27 cellular contexts compared by ENCODE assay signal in genomic region chrX:38004046-38004445, GRCh38. TPM values are rescaled to one million over a fixed set of nuclear protein-coding genes. Genes with fewer than 3 reads are reported as not detected.
"Had no signal": no experiment of that assay in that cellular context is flagged by ENCODE, and none has a peak within 500 bp of the region (broad histone marks: within the 10 kb centered on the region; RNA-seq: fewer than 3 reads in every experiment).

No MANE protein-coding gene starts in this region.

- H3K4me3 ChIP-seq: ascending aorta, body of pancreas, K562 had no signal

- ATAC-seq: activated CD8-positive, alpha-beta T cell treated with anti-CD3 and anti-CD28 coated beads, Interleukin-2, amount 10 ng/mL, durations not matched to agents 7 days and 5 days; body of pancreas; K562; PC-3; T-helper 17 cell; WTC11 had no signal

- H3K4me3 Mint-ChIP-seq: activated CD8-positive, alpha-beta T cell treated with anti-CD3 and anti-CD28 coated beads, Interleukin-2, amount 10 ng/mL, durations not matched to agents 7 days and 5 days; activated naive CD8-positive, alpha-beta T cell treated with anti-CD3 and anti-CD28 coated beads, Interleukin-2, amount 10 ng/mL, durations not matched to agents 7 days and 5 days; central memory CD8-positive, alpha-beta T cell; T-helper 17 cell; WTC11 had no signal

- H3K27ac Mint-ChIP-seq: activated CD8-positive, alpha-beta T cell treated with anti-CD3 and anti-CD28 coated beads, Interleukin-2, amount 10 ng/mL, durations not matched to agents 7 days and 5 days; activated naive CD8-positive, alpha-beta T cell treated with anti-CD3 and anti-CD28 coated beads, Interleukin-2, amount 10 ng/mL, durations not matched to agents 7 days and 5 days; T-helper 17 cell; WTC11 had no signal

- H3K9me3 Mint-ChIP-seq: activated naive CD8-positive, alpha-beta T cell treated with anti-CD3 and anti-CD28 coated beads, Interleukin-2, amount 10 ng/mL, durations not matched to agents 7 days and 5 days; central memory CD8-positive, alpha-beta T cell; WTC11 had no signal

- H3K36me3 Mint-ChIP-seq: activated naive CD8-positive, alpha-beta T cell treated with anti-CD3 and anti-CD28 coated beads, Interleukin-2, amount 10 ng/mL, durations not matched to agents 7 days and 5 days; WTC11 had no signal

- H3K27me3 ChIP-seq: ascending aorta, body of pancreas had no signal

- H3K4me1 Mint-ChIP-seq: activated naive CD8-positive, alpha-beta T cell treated with anti-CD3 and anti-CD28 coated beads, Interleukin-2, amount 10 ng/mL, durations not matched to agents 7 days and 5 days; central memory CD8-positive, alpha-beta T cell; WTC11 had no signal

- H3K27me3 Mint-ChIP-seq: T-helper 17 cell had no signal

- H3K4me1 ChIP-seq: ascending aorta had no signal

- FAIRE-seq: K562, RCC 7860 had no signal

- H3K36me3 ChIP-seq: ascending aorta had no signal

- DNase-seq: activated CD4-positive, alpha-beta T cell treated with anti-CD3 and anti-CD28 coated beads for 48 hours; activated CD4-positive, alpha-beta T cell treated with anti-CD3 and anti-CD28 coated beads, Interleukin-2, amount 50 U/mL, for 4 hours; activated CD4-positive, CD25-positive, alpha-beta regulatory T cell treated with anti-CD3 and anti-CD28 coated beads, Interleukin-2, amount 50 U/mL, for 72 hours; activated CD8-positive, alpha-beta memory T cell treated with anti-CD3 and anti-CD28 coated beads, Interleukin-2, amount 50 U/mL, for 48 hours; activated CD8-positive, alpha-beta T cell treated with anti-CD3 and anti-CD28 coated beads, Interleukin-2, amount 10 ng/mL, durations not matched to agents 7 days and 5 days; activated naive CD4-positive, alpha-beta T cell treated with anti-CD3 and anti-CD28 coated beads, Interleukin-2, amount 50 U/mL, for 16 hours; activated naive CD8-positive, alpha-beta T cell treated with anti-CD3 and anti-CD28 coated beads, Interleukin-2, amount 10 ng/mL, durations not matched to agents 7 days and 5 days; activated T-cell treated with anti-CD3 and anti-CD28 coated beads, Interleukin-2, amount 50 U/mL, for 1 hour; amniotic stem cell; body of pancreas; Karpas-422; NCI-H1092; NCI-H1417 treated with DMSO at 0.1 percent for 48 hours; NCI-H1694; NCI-H2029; NCI-H2107; NCI-H510A treated with DMSO at 0.1 percent for 48 hours; NCI-H69; PC-3; SHP77 treated with DMSO at 0.1 percent for 48 hours; T-helper 17 cell; T-helper 9 cell had no signal

- H3K9me3 ChIP-seq: body of pancreas had no signal

- H3K27ac ChIP-seq: ascending aorta, body of pancreas had no signal

RNA-seq across cellular contexts. Expression of gene SYTL5, which starts 2.3 kb away (rescaled TPM):
- total RNA-seq: activated CD8-positive, alpha-beta T cell treated with anti-CD3 and anti-CD28 coated beads, Interleukin-2, amount 10 ng/mL, durations not matched to agents 7 days and 5 days; activated naive CD8-positive, alpha-beta T cell treated with anti-CD3 and anti-CD28 coated beads, Interleukin-2, amount 10 ng/mL, durations not matched to agents 7 days and 5 days; ascending aorta; T-helper 17 cell had no signal
